ENCODE assay signal across 10 cellular contexts in the genomic region with DNA sequence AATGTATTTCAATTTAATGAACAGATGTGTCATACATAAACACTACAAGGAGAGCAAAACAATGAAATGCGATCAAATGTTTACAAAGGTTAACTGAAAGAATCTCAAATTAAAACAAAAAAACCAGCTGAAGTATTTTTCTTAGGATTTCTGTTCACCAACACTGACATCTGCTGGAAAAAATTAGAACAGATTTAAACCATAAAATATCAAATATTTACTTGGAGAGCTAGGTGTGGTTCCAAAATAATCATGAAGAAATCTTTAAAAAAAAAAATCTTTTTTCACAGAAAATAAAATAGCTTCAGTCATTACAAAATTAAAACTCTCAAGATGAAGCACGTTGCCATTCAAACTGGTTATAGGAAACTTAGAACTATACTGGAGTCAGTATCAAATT. TPM values are rescaled to one million over a fixed set of nuclear protein-coding genes. Genes with fewer than 3 reads are reported as not detected.
DNase-seq lines count a peak whose midpoint lies in the region; ATAC-seq and TF ChIP-seq lines count a peak whose summit lies in the region.
"Had no signal": no experiment of that assay in that cellular context is flagged by ENCODE, and none has a peak within 500 bp of the region (broad histone marks: within the 10 kb centered on the region; RNA-seq: fewer than 3 reads in every experiment).

No MANE protein-coding gene starts in this region.

- H3K4me1 Mint-ChIP-seq in HFFc6 (ENCODE audit: low read depth), result peaks cover 48% of the 10 kb centered on the region
- H3K4me1 Mint-ChIP-seq in activated CD8-positive, alpha-beta memory T cell treated with anti-CD3 and anti-CD28 coated beads, Interleukin-2, amount 10 ng/mL, durations not matched to agents 7 days and 5 days, result peaks cover 10% of the 10 kb centered on the region

- peaks cover 30% of the 10 kb centered on the region for H3K36me3 Mint-ChIP-seq in HFFc6 (ENCODE audit: low read depth)
- peaks cover 45% of the 10 kb centered on the region for H3K36me3 Mint-ChIP-seq in activated CD8-positive, alpha-beta memory T cell treated with anti-CD3 and anti-CD28 coated beads, Interleukin-2, amount 10 ng/mL, durations not matched to agents 7 days and 5 days

- no peak overlapping the region for H3K27ac ChIP-seq in body of pancreas
- no peak overlapping the region for H3K27ac ChIP-seq in mesenchymal stem cell (ENCODE audit: low read length, poor library complexity, severe bottlenecking)
- H3K27ac ChIP-seq: WERI-Rb-1 had no signal

- DNase-seq in AG20443 (ENCODE audit: low spot score) (peak; percentile 24), HFFc6 (no peak), body of pancreas (no peak), mesenchymal stem cell (no peak), GF-D8 (lab: John Stamatoyannopoulos, UW) (no peak), iPS-NIHi11 (ENCODE audit: low spot score) (no peak)
- DNase-seq in activated CD8-positive, alpha-beta memory T cell treated with anti-CD3 and anti-CD28 coated beads, Interleukin-2, amount 10 ng/mL, durations not matched to agents 7 days and 5 days, result no peak
- DNase-seq: WERI-Rb-1 had no signal

- H3K27me3 Mint-ChIP-seq in HFFc6 (ENCODE audit: insufficient read depth), result no peaks in the 10 kb centered on the region; the same call in 1 of the 2 replicates
- no peaks in the 10 kb centered on the region for H3K27me3 Mint-ChIP-seq in activated CD8-positive, alpha-beta memory T cell treated with anti-CD3 and anti-CD28 coated beads, Interleukin-2, amount 10 ng/mL, durations not matched to agents 7 days and 5 days
- H3K27me3 Mint-ChIP-seq: activated naive CD8-positive, alpha-beta T cell had no signal

- no peak overlapping the region for H2AFZ ChIP-seq in mesenchymal stem cell (ENCODE audit: low read depth, low read length)

- no peak overlapping the region for H2BK5ac ChIP-seq in mesenchymal stem cell (ENCODE audit: low read depth, low read length, poor library complexity, severe bottlenecking)

- 25 to 26% methylated on average over 2 of the region's 2 CpGs for WGBS in body of pancreas, 2 donors
- WGBS in mesenchymal stem cell, result no CpG with 5 or more reads among the region's 2 CpGs

- TF ChIP-seq POLR2A in body of pancreas (IDR thresholded peaks at IDR 0.05), result no peak

- no peak overlapping the region for H3K14ac ChIP-seq in mesenchymal stem cell (ENCODE audit: low read length in 2 of 2)

- H3K9me3 Mint-ChIP-seq in HFFc6, result no peaks in the 10 kb centered on the region
- no peaks in the 10 kb centered on the region for H3K9me3 Mint-ChIP-seq in activated CD8-positive, alpha-beta memory T cell treated with anti-CD3 and anti-CD28 coated beads, Interleukin-2, amount 10 ng/mL, durations not matched to agents 7 days and 5 days (ENCODE audit: low read depth)

- CTCF ChIA-PET in activated CD8-positive, alpha-beta memory T cell treated with anti-CD3 and anti-CD28 coated beads, Interleukin-2, amount 10 ng/mL, durations not matched to agents 7 days and 5 days (lab: Charles Lee), result interaction anchor here (0.8 to 1.9 kb wide), 7 partner anchors 10 to 557 kb away, joined by 3 to 8 read pairs (median 3); a partner anchor contains a TSS

- H3K9me3 ChIP-seq in body of pancreas (no peaks in the 10 kb centered on the region), mesenchymal stem cell (ENCODE audit: control insufficient read depth, low read length) (no peaks in the 10 kb centered on the region)

- H3K4ac ChIP-seq in mesenchymal stem cell (ENCODE audit: low read depth in 1 of 2, low read length in 2 of 2), result no peak overlapping the region

- H3K27ac Mint-ChIP-seq in HFFc6, result no peak overlapping the region
- H3K27ac Mint-ChIP-seq in activated CD8-positive, alpha-beta memory T cell treated with anti-CD3 and anti-CD28 coated beads, Interleukin-2, amount 10 ng/mL, durations not matched to agents 7 days and 5 days, result no peak overlapping the region
- H3K27ac Mint-ChIP-seq: activated naive CD8-positive, alpha-beta T cell had no signal

- no peak for ATAC-seq in body of pancreas
- ATAC-seq in activated CD8-positive, alpha-beta memory T cell treated with anti-CD3 and anti-CD28 coated beads, Interleukin-2, amount 10 ng/mL, durations not matched to agents 7 days and 5 days, result no peak
- no peak for ATAC-seq in GM18511 (IDR thresholded peaks at IDR 0.05; ENCODE audit: unreplicated experiment)

- no peaks in the 10 kb centered on the region for H3K27me3 ChIP-seq in body of pancreas
- H3K27me3 ChIP-seq in mesenchymal stem cell (ENCODE audit: control insufficient read depth in 1 of 2, insufficient read depth in 1 of 2, low read length in 2 of 2), result no peaks in the 10 kb centered on the region

- H3K4me3 ChIP-seq in body of pancreas (no peak overlapping the region), mesenchymal stem cell (ENCODE audit: insufficient read depth in 1 of 2, low read depth in 1 of 2, low read length in 2 of 2) (no peak overlapping the region)

- H2BK15ac ChIP-seq in mesenchymal stem cell (ENCODE audit: low read depth, poor library complexity, severe bottlenecking), result no peak overlapping the region

- no peak overlapping the region for H2AK5ac ChIP-seq in mesenchymal stem cell (ENCODE audit: low read length, severe bottlenecking)

- TF ChIP-seq CTCF in HFFc6 (IDR thresholded peaks at IDR 0.05), result peak; percentile 78
- TF ChIP-seq CTCF in body of pancreas (IDR thresholded peaks at IDR 0.05), result peak in 5 of 7 experiments; percentile 21 to 40 (median 31)

- H4K8ac ChIP-seq in mesenchymal stem cell (ENCODE audit: low read length), result no peak overlapping the region

- peaks cover 6% of the 10 kb centered on the region for H3K4me1 ChIP-seq in body of pancreas
- peaks cover 2% of the 10 kb centered on the region for H3K4me1 ChIP-seq in mesenchymal stem cell (ENCODE audit: control insufficient read depth, insufficient read depth, low read depth, low read length)

- no peak overlapping the region for H3K4me3 Mint-ChIP-seq in HFFc6
- no peak overlapping the region for H3K4me3 Mint-ChIP-seq in activated CD8-positive, alpha-beta memory T cell treated with anti-CD3 and anti-CD28 coated beads, Interleukin-2, amount 10 ng/mL, durations not matched to agents 7 days and 5 days
- H3K4me3 Mint-ChIP-seq: activated naive CD8-positive, alpha-beta T cell had no signal

- H2BK120ac ChIP-seq in mesenchymal stem cell (ENCODE audit: low read depth, low read length), result no peak overlapping the region

- peaks cover 15% of the 10 kb centered on the region for H3K79me1 ChIP-seq in mesenchymal stem cell (replicated peaks; ENCODE audit: low read length, poor library complexity, severe bottlenecking)

- H3K36me3 ChIP-seq in body of pancreas (replicated peaks in 1 of 2; ENCODE audit: insufficient read depth in 1 of 2, low read depth in 2 of 2), result peaks cover 0 to 32% of the 10 kb centered on the region in 2 donors
- peaks cover 12 to 94% of the 10 kb centered on the region in 2 experiments for H3K36me3 ChIP-seq in mesenchymal stem cell (ENCODE audit: control insufficient read depth in 1 of 2, insufficient read depth in 2 of 2, low read depth in 1 of 2, low read length in 2 of 2)

- H4K91ac ChIP-seq in mesenchymal stem cell (ENCODE audit: low read length), result no peak overlapping the region

- no peak overlapping the region for H2BK12ac ChIP-seq in mesenchymal stem cell (ENCODE audit: low read length in 2 of 2)

- intact Hi-C loops in body of pancreas (cut with DNase I), result no loop called here

- H3K18ac ChIP-seq in mesenchymal stem cell (ENCODE audit: low read depth in 1 of 2, low read length in 2 of 2), result no peak overlapping the region

- no peak overlapping the region for H3K4me2 ChIP-seq in mesenchymal stem cell (ENCODE audit: low read length, poor library complexity, severe bottlenecking)

- peak overlapping the region; percentile 21 for H3K9ac ChIP-seq in mesenchymal stem cell (ENCODE audit: low read length)

- no peak overlapping the region for H3K23ac ChIP-seq in mesenchymal stem cell (ENCODE audit: low read length in 2 of 2)

RNA-seq across cellular contexts. Expression of a gene that starts 13.8 kb away (rescaled TPM):
- 100 to 1,000 TPM; 134 to 176 (median 154) TPM for total RNA-seq in HFFc6 (2021; fragmentation: NEBNext Ultra II Directional; extraction: Animal tissue kit (Norgen Biotek cat#: 25700))
- total RNA-seq in body of pancreas, result 10 to 100 TPM; 33.6 to 52.9 TPM
- polyA plus RNA-seq in mesenchymal stem cell (2013, experiment 1 of 2), result 85.8 TPM
- 87.7 TPM for polyA plus RNA-seq in mesenchymal stem cell (2013, experiment 2 of 2)
- total RNA-seq in activated CD8-positive, alpha-beta memory T cell treated with anti-CD3 and anti-CD28 coated beads, Interleukin-2, amount 10 ng/mL, durations not matched to agents 7 days and 5 days, result 100 to 1,000 TPM in 1 of 2 experiments, 10 to 100 TPM in 1; 82.1 to 111 TPM
